In the genomic region with DNA sequence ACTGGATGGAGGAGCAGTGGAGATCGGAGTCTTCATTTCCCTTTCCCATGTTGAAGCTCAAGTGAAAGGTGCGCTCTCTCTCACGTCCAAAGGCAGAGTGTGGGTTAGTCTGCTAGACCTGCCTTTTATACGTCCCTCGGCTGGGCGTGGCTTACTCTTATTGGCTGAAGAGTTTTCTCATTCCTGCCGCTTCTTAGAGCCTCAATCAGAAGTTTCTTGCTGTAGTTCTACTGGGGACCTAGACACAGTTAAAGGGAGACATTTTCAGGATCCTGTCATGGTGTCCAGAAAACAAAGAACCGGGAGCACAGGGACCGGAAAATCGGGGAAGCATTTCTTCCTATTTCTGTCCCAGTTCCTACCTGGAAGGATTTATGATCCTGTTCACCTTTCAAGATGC, we compare ENCODE assay signal across 17 cellular contexts. TPM values are rescaled to one million over a fixed set of nuclear protein-coding genes. Genes with fewer than 3 reads are reported as not detected.
"Had no signal": no experiment of that assay in that cellular context is flagged by ENCODE, and none has a peak within 500 bp of the region (broad histone marks: within the 10 kb centered on the region; RNA-seq: fewer than 3 reads in every experiment).

FRG2 (minus strand) TSS at position 101 of the 400 bp plus-strand sequence; CDS start at position 49, 52 bp downstream.

RNA-seq across cellular contexts. Expression of gene FRG2, which starts in this region (rescaled TPM):
- total RNA-seq: activated naive CD4-positive, alpha-beta T cell treated with anti-CD3 and anti-CD28 coated beads for 36 hours; activated naive CD8-positive, alpha-beta T cell treated with anti-CD3 and anti-CD28 coated beads, Interleukin-2, amount 10 ng/mL, durations not matched to agents 7 days and 5 days; activated T-cell treated with anti-CD3 and anti-CD28 coated beads, Interleukin-2, amount 50 U/mL, for 4 hours; activated T-cell treated with anti-CD3 and anti-CD28 coated beads, Interleukin-2, amount 50 U/mL, for 72 hours; activated T-helper 1 cell treated with anti-CD3 and anti-CD28 coated beads, Interleukin-12 subunit alpha, Interleukin-12 subunit beta, Interleukin-2, Interleukin-4 antibody, amounts not matched to agents 30 ng/mL and 10 ng/mL and 1 ng/mL, durations not matched to agents 14 hours and 24 hours and 36 hours; activated T-helper 2 cell treated with anti-CD3 and anti-CD28 coated beads, Interferon-gamma antibody, Interleukin-2, Interleukin-4, amounts not matched to agents 10 μg/mL and 5 μg/mL and 100 μg/mL, durations not matched to agents 14 hours and 24 hours and 36 hours; adrenal gland; aorta; ascending aorta; astrocyte; body of pancreas; breast epithelium; bronchial epithelial cell; cardiac muscle cell; cardiac septum; cerebellum; chondrocyte had no signal
- polyA plus RNA-seq: adrenal gland, aorta, cardiac muscle cell had no signal
